In genomic region chr1:30305519-30305918, GRCh38 we compare ENCODE assay signal across 24 cellular contexts.
DNase-seq lines count a peak whose midpoint lies in the region; ATAC-seq, FAIRE-seq and TF ChIP-seq lines count a peak whose summit lies in the region.
"Had no signal": no experiment of that assay in that cellular context is flagged by ENCODE, and none has a peak within 500 bp of the region (broad histone marks: within the 10 kb centered on the region; RNA-seq: fewer than 3 reads in every experiment).

No MANE protein-coding gene starts in this region.

- no peaks in the 10 kb centered on the region for H3K36me3 Mint-ChIP-seq in chondrocyte (ENCODE audit: low read depth)
- H3K36me3 Mint-ChIP-seq: IgD-negative memory B cell had no signal

- no peaks in the 10 kb centered on the region for H3K9me3 Mint-ChIP-seq in chondrocyte (ENCODE audit: low read depth)
- H3K9me3 Mint-ChIP-seq: CD4-positive, alpha-beta T cell; H9 had no signal

- no peak overlapping the region for H3K27ac ChIP-seq in stomach
- H3K27ac ChIP-seq in dorsolateral prefrontal cortex, result no peak overlapping the region
- H3K27ac ChIP-seq: HL-60, KMS-11, PC-9, SJCRH30 had no signal

- TF ChIP-seq EP300 in stomach (IDR thresholded peaks at IDR 0.05), result no peak

- FAIRE-seq in GM12891 (lab: Jason Lieb, UNC), result no peak

- no peaks in the 10 kb centered on the region for H3K9me3 ChIP-seq in stomach
- H3K9me3 ChIP-seq: SJCRH30 had no signal

- WGBS in stomach, 5 donors, result 65 to 76% (median 70%) methylated on average over 2 to 3 of the region's 3 CpGs

- no peak for ATAC-seq in left lobe of liver
- ATAC-seq: GM23338, Right ventricle myocardium inferior had no signal

- no peaks in the 10 kb centered on the region for H3K4me1 ChIP-seq in stomach

- peaks cover 17% of the 10 kb centered on the region for H3K27me3 Mint-ChIP-seq in chondrocyte (ENCODE audit: low read depth)

- no peak for TF ChIP-seq POLR2A in stomach (IDR thresholded peaks at IDR 0.05)
- no peak for TF ChIP-seq POLR2A in GM12891 (IDR thresholded peaks at IDR 0.05; ENCODE audit: low read depth, low read length)

- H3K4me1 Mint-ChIP-seq in chondrocyte (ENCODE audit: low read depth), result no peaks in the 10 kb centered on the region
- H3K4me1 Mint-ChIP-seq: IgD-negative memory B cell had no signal

- peaks cover 0 to 42% (median 0%) of the 10 kb centered on the region in 3 donors for H3K27me3 ChIP-seq in stomach
- H3K27me3 ChIP-seq in dorsolateral prefrontal cortex, result peaks cover 0 to 39% (median 8%) of the 10 kb centered on the region in 45 donors
- H3K27me3 ChIP-seq: SJCRH30 had no signal

- H3K4me3 Mint-ChIP-seq in chondrocyte (ENCODE audit: unreplicated experiment), result no peak overlapping the region
- H3K4me3 Mint-ChIP-seq: CD4-positive, alpha-beta T cell; GM23338; H9; IgD-negative memory B cell had no signal

- no peaks in the 10 kb centered on the region for H3K36me3 ChIP-seq in stomach
- H3K36me3 ChIP-seq: SJCRH30 had no signal

- no peak overlapping the region for H3K27ac Mint-ChIP-seq in chondrocyte (ENCODE audit: unreplicated experiment)
- H3K27ac Mint-ChIP-seq: CD4-positive, alpha-beta T cell; GM23338; H9; IgD-negative memory B cell had no signal

- TF ChIP-seq CTCF in chondrocyte (IDR thresholded peaks at IDR 0.05) (no peak), stomach (IDR thresholded peaks at IDR 0.05) (no peak), dorsolateral prefrontal cortex (IDR thresholded peaks at IDR 0.05 in 54 of 56, conservative IDR thresholded peaks at IDR 0.05 in 2 of 56; ENCODE audit: low read depth in 1 of 56, partially characterized antibody in 56 of 56) (no peak)

- intact Hi-C loops in stomach (cut with DNase I; ENCODE audit: low total_unique reads), result no loop called here
- intact Hi-C loops in dorsolateral prefrontal cortex (cut with DNase I), result no loop called here

- H3K4me3 ChIP-seq in stomach (no peak overlapping the region), dorsolateral prefrontal cortex (no peak overlapping the region)
- H3K4me3 ChIP-seq: GM23338, PC-9, SJCRH30 had no signal

- DNase-seq in activated CD8-positive, alpha-beta memory T cell treated with anti-CD3 and anti-CD28 coated beads for 24 hours, result peak; percentile 28
- DNase-seq in activated CD8-positive, alpha-beta memory T cell treated with anti-CD3 and anti-CD28 coated beads, Interleukin-2, amount 50 U/mL, for 4 hours, result no peak
- peak; percentile 37 for DNase-seq in chondrocyte (ENCODE audit: low spot score)
- DNase-seq in left lobe of liver (ENCODE audit: low spot score), result peak; percentile 32
- peak; percentile 19 for DNase-seq in stomach
- no peak for DNase-seq in GM12891 (ENCODE audit: insufficient read length, low spot score)
- DNase-seq in stimulated activated CD4-positive, alpha-beta T cell treated with anti-CD3 and anti-CD28 coated beads, Interleukin-12 subunit alpha, Interleukin-12 subunit beta, amount 100 ng/mL, for 4 hours, result no peak
- DNase-seq in dorsolateral prefrontal cortex, result no peak
- DNase-seq: CD4-positive, alpha-beta T cell; COR-L47; DMS53; H9; MM.1S; NCI-H2029; NCI-H446 treated with DMSO at 0.1 percent for 48 hours; NCI-H526; NCI-H82; PC-9; SJCRH30 had no signal

TF ChIP-seq in GM12891, 5 proteins besides CTCF, POLR2A, EP300 and RAD21:
- TF ChIP-seq TAF1 (IDR thresholded peaks at IDR 0.05; ENCODE audit: low read depth, low read length), result no peak
- no peak for TF ChIP-seq POLR2AphosphoS5 (IDR thresholded peaks at IDR 0.05; ENCODE audit: low read depth, low read length)
- no peak for TF ChIP-seq POU2F2 (IDR thresholded peaks at IDR 0.05; ENCODE audit: low read depth, low read length)
- no peak for TF ChIP-seq PAX5 (IDR thresholded peaks at IDR 0.05; ENCODE audit: insufficient read depth, low read length, severe bottlenecking)
- TF ChIP-seq SPI1 (IDR thresholded peaks at IDR 0.05; ENCODE audit: low read depth, low read length), result no peak

Comparison
In these comparisons a context has a peak if more than half of its experiments do, and no peak if none do; other contexts are left out.
1. DNase-seq: peak in activated CD8-positive, alpha-beta memory T cell treated with anti-CD3 and anti-CD28 coated beads for 24 hours (single experiment), chondrocyte (single experiment), left lobe of liver (single experiment) and stomach (single experiment); none in activated CD8-positive, alpha-beta memory T cell treated with anti-CD3 and anti-CD28 coated beads, Interleukin-2, amount 50 U/mL, for 4 hours (single experiment), GM12891 (single experiment), stimulated activated CD4-positive, alpha-beta T cell treated with anti-CD3 and anti-CD28 coated beads, Interleukin-12 subunit alpha, Interleukin-12 subunit beta, amount 100 ng/mL, for 4 hours (single experiment) and dorsolateral prefrontal cortex (0 of 10).